ENCODE assay signal across 16 cellular contexts in the genomic region with DNA sequence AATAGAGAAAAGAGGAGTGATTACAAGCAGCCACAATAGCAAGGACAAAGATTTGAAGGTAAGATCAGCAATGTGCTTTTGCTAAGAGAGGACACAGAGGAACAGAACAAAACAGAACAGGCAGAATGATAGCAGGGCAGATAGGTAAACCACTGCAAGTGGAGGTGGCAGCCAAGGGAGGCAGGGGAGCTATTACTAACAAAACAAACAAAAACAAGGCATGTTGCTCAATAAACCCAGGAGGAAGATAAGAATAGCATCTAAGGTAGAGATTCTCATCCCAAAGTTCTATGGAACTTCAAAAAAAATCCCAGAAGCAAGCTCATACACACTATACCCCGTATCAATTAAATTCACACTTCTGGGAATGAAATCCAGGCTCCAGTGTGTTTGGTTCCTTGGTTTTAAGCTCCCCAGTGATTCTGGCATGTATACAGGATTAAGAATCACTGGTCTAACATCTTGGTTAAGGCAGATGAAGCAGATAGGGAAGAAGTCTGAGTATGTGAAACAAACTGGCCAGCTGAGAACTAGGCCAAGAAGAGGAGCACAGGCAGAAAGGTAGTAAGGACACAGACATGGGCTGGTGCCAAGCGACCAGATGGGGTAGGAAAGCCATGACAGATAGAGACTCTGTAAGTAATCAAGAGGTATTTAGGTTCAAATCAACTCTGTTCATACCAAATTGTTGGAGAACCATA.
A peak's percentile ranks its signal among the peaks of the same experiment; 100 is the strongest.
DNase-seq lines count a peak whose midpoint lies in the region; ATAC-seq and TF ChIP-seq lines count a peak whose summit lies in the region.
"Had no signal": no experiment of that assay in that cellular context is flagged by ENCODE, and none has a peak within 500 bp of the region (broad histone marks: within the 10 kb centered on the region; RNA-seq: fewer than 3 reads in every experiment).

No MANE protein-coding gene starts in this region.

- H3K9me2 ChIP-seq in GM23248 (ENCODE audit: insufficient read depth) = no peaks in the 10 kb centered on the region

- in situ Hi-C loops in GM23248 (cut with MboI) = no loop called here

- peak; percentile 13 for ATAC-seq in stimulated activated memory B cell treated with anti-CD40 and anti-IgM and Interleukin-4, amounts not matched to agents 10 μg/mL and 1 μg/mL and 100 μg/mL, for 72 hours
- ATAC-seq in aorta (ENCODE audit: low FRiP score) (no peak), HG03571 (IDR thresholded peaks at IDR 0.05; ENCODE audit: unreplicated experiment) (no peak)
- ATAC-seq: CD8-positive, alpha-beta T cell had no signal

- H3K4me1 ChIP-seq in GM23248 (ENCODE audit: insufficient read depth) (peaks cover 11% of the 10 kb centered on the region), adipocyte (ENCODE audit: control insufficient read depth, insufficient read depth, low read length) (peaks cover 11% of the 10 kb centered on the region), aorta (ENCODE audit: control insufficient read depth in 1 of 2, insufficient read depth in 2 of 2, low read length in 2 of 2) (no peaks in the 10 kb centered on the region)
- H3K4me1 ChIP-seq: BE2C, Peyer's patch had no signal

- H3K36me3 ChIP-seq in GM23248 (ENCODE audit: low read depth) (no peaks in the 10 kb centered on the region), adipocyte (ENCODE audit: control insufficient read depth, insufficient read depth, low read length, severe bottlenecking) (no peaks in the 10 kb centered on the region), aorta (ENCODE audit: control insufficient read depth in 1 of 2, insufficient read depth in 2 of 2, low read length in 1 of 2) (no peaks in the 10 kb centered on the region)
- H3K36me3 ChIP-seq: BE2C, Peyer's patch had no signal

- no peak overlapping the region for H3K4me2 ChIP-seq in GM23248 (ENCODE audit: unreplicated experiment)

- H3F3A ChIP-seq in GM23248 (ENCODE audit: insufficient read depth) = peaks cover 6% of the 10 kb centered on the region

- H3K4me1 Mint-ChIP-seq in stimulated activated memory B cell treated with anti-CD40 and anti-IgM and Interleukin-4, amounts not matched to agents 10 μg/mL and 1 μg/mL and 100 μg/mL, for 72 hours = no peaks in the 10 kb centered on the region
- H3K4me1 Mint-ChIP-seq: IgD-negative memory B cell had no signal

- no peak overlapping the region for H3K27ac Mint-ChIP-seq in stimulated activated memory B cell treated with anti-CD40 and anti-IgM and Interleukin-4, amounts not matched to agents 10 μg/mL and 1 μg/mL and 100 μg/mL, for 72 hours
- H3K27ac Mint-ChIP-seq: CD8-positive, alpha-beta T cell; IgD-negative memory B cell had no signal

- H3K9me3 ChIP-seq in GM23248 (ENCODE audit: low read depth) (no peaks in the 10 kb centered on the region), adipocyte (ENCODE audit: control insufficient read depth, low read length) (no peaks in the 10 kb centered on the region), aorta (ENCODE audit: control insufficient read depth, low read length) (no peaks in the 10 kb centered on the region)
- H3K9me3 ChIP-seq: BE2C, Peyer's patch had no signal

- DNase-seq in GM23248 (no peak), adipocyte (ENCODE audit: low read depth) (peak; percentile 29), fibroblast of the aortic adventitia (ENCODE audit: low read depth) (peak; percentile 22), aorta (no peak)
- DNase-seq in activated CD4-positive, alpha-beta T cell treated with anti-CD3 and anti-CD28 coated beads for 48 hours = no peak
- DNase-seq: BE2C; CD8-positive, alpha-beta T cell; MV-4-11; NCI-H1417 treated with DMSO at 0.1 percent for 48 hours; NCI-H2029; NCI-H2171 treated with DMSO at 0.1 percent for 48 hours; NCI-H82; Peyer's patch had no signal

- H3K27me3 ChIP-seq in GM23248 (replicated peaks; ENCODE audit: insufficient read depth) (no peaks in the 10 kb centered on the region), adipocyte (replicated peaks; ENCODE audit: control insufficient read depth, insufficient read depth, low read length) (no peaks in the 10 kb centered on the region), aorta (ENCODE audit: control insufficient read depth in 1 of 2, insufficient read depth in 2 of 2, low read length in 1 of 2) (no peaks in the 10 kb centered on the region)
- H3K27me3 ChIP-seq: BE2C, Peyer's patch had no signal

- no peaks in the 10 kb centered on the region for H4K20me1 ChIP-seq in GM23248 (ENCODE audit: insufficient read depth)

- H3K9ac ChIP-seq in GM23248 (no peak overlapping the region), adipocyte (ENCODE audit: low read length) (no peak overlapping the region)

- H3K27ac ChIP-seq in GM23248 (no peak overlapping the region), aorta (ENCODE audit: low read depth in 1 of 2, low read length in 2 of 2) (no peak overlapping the region)
- H3K27ac ChIP-seq: Peyer's patch had no signal

- H3K79me2 ChIP-seq in GM23248 (ENCODE audit: insufficient read depth) = no peaks in the 10 kb centered on the region

- peaks cover under 1% of the 10 kb centered on the region for H3K9me3 Mint-ChIP-seq in stimulated activated memory B cell treated with anti-CD40 and anti-IgM and Interleukin-4, amounts not matched to agents 10 μg/mL and 1 μg/mL and 100 μg/mL, for 72 hours
- H3K9me3 Mint-ChIP-seq: IgD-negative memory B cell had no signal

- no peaks in the 10 kb centered on the region for H3K27me3 Mint-ChIP-seq in stimulated activated memory B cell treated with anti-CD40 and anti-IgM and Interleukin-4, amounts not matched to agents 10 μg/mL and 1 μg/mL and 100 μg/mL, for 72 hours

- peak overlapping the region; percentile 10 for H2AFZ ChIP-seq in GM23248

- 79 to 85% methylated on average over 2 of the region's 2 CpGs for WGBS in GM23248 (ENCODE audit: low coverage in 1 of 2, low lambda C conversion rate in 2 of 2, missing lambda C conversion rate in 2 of 2), 2 experiments
- 95 to 100% methylated on average over 2 of the region's 2 CpGs for WGBS in aorta, 2 donors

- intact Hi-C loops in aorta (cut with DNase I) = no loop called here

- no peak overlapping the region for H3K4me3 Mint-ChIP-seq in stimulated activated memory B cell treated with anti-CD40 and anti-IgM and Interleukin-4, amounts not matched to agents 10 μg/mL and 1 μg/mL and 100 μg/mL, for 72 hours
- H3K4me3 Mint-ChIP-seq: CD8-positive, alpha-beta T cell; IgD-negative memory B cell had no signal

- H3K4me3 ChIP-seq in GM23248 (no peak overlapping the region), adipocyte (ENCODE audit: low read length) (no peak overlapping the region), fibroblast of the aortic adventitia (ENCODE audit: low read depth, low read length) (no peak overlapping the region), aorta (ENCODE audit: low read length in 2 of 2) (no peak overlapping the region)
- H3K4me3 ChIP-seq: Peyer's patch had no signal

- TF ChIP-seq CTCF in fibroblast of the aortic adventitia (IDR thresholded peaks at IDR 0.05; ENCODE audit: insufficient read depth, low read length) = no peak

- H3K36me3 Mint-ChIP-seq in stimulated activated memory B cell treated with anti-CD40 and anti-IgM and Interleukin-4, amounts not matched to agents 10 μg/mL and 1 μg/mL and 100 μg/mL, for 72 hours = no peaks in the 10 kb centered on the region
- H3K36me3 Mint-ChIP-seq: CD8-positive, alpha-beta T cell; IgD-negative memory B cell had no signal

Comparison
In these comparisons a context has a peak if more than half of its experiments do, and no peak if none do; other contexts are left out.
1. DNase-seq: peak in adipocyte (single experiment) and fibroblast of the aortic adventitia (single experiment); none in GM23248 (single experiment), aorta (0 of 2) and activated CD4-positive, alpha-beta T cell treated with anti-CD3 and anti-CD28 coated beads for 48 hours (single experiment).